8 cellular contexts compared by ENCODE assay signal in the genomic region with DNA sequence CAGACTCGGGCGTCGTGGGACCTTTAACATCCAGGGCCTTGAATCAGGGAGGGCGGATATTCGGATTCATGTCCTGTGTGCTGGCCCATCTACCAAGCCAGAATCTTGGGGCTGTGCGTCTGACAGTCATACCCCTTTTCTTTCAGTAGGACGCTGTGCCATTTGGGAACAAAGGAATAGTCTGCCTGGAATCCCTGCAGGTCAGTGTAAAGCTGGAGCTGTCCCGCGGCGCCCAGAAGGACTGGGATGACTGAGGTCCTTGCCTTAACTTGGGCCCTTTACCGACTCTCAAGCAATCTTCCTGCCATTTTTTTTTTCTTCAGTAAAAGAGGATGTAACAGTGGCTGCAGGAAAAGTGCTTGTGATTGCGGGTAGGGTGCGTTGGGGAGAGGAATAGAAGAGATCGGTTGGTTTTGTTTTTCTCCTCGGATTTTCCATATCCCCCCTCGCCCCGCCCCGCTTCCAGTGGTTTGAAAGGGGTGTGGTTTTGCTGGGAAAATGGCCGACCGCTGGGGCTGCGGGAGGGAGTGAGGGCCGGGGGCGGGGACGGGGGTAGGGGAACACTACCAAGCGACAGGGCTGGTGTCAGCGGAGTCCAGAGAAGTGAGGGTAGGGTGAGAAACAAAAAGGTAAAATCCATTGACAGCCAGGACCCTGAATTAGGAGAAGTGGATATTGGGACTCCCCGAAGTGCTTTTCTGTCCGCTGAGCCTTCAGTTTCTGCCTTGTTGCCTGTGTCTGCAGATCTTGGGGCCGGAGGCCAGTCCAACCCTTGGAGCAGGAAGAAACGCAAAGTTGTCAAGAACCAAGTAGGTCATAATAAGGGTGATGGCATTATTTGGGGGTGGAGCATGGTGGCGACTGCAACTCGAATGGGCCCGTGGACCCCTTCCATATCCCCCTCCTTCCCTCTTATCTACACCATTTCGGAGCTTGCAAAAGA. TPM values are rescaled to one million over a fixed set of nuclear protein-coding genes. Genes with fewer than 3 reads are reported as not detected.
DNase-seq lines count a peak whose midpoint lies in the region; ATAC-seq, FAIRE-seq and TF ChIP-seq lines count a peak whose summit lies in the region.

No MANE protein-coding gene starts in this region.

- peak overlapping the region in 1 of 2 donors; percentile 25 for H3K9ac ChIP-seq in liver (ENCODE audit: low read depth in 1 of 2, low read length in 2 of 2)
- no peak overlapping the region for H3K9ac ChIP-seq in HepG2 (ENCODE audit: insufficient read depth, low read depth, low read length)

- H3K36me3 Mint-ChIP-seq in WTC11: peaks cover 4% of the 10 kb centered on the region; the same call in 1 of the 2 replicates
- H3K36me3 Mint-ChIP-seq in naive thymus-derived CD8-positive, alpha-beta T cell: peaks cover 0 to 5% (median 0%) of the 10 kb centered on the region in 3 donors

- H3K4me3 ChIP-seq in liver (ENCODE audit: low read depth in 1 of 3, low read length in 3 of 3): peak overlapping the region in 2 of 3 donors; percentile 42 to 43
- no peak overlapping the region for H3K4me3 ChIP-seq in HepG2 (replicated peaks in 1 of 3; ENCODE audit: insufficient read depth in 1 of 3, low read depth in 2 of 3, low read length in 3 of 3)

- peaks cover 0 to 2% (median 0%) of the 10 kb centered on the region in 4 donors for H3K9me3 ChIP-seq in liver (ENCODE audit: control insufficient read depth in 4 of 4, low read length in 3 of 4)
- H3K9me3 ChIP-seq in HepG2 (ENCODE audit: low read length): no peaks in the 10 kb centered on the region

- H3K4me2 ChIP-seq in HepG2 (ENCODE audit: low read depth, low read length): no peak overlapping the region

- H3K27me3 Mint-ChIP-seq in WTC11 (ENCODE audit: low read depth): no peaks in the 10 kb centered on the region; the same call in 1 of the 2 replicates
- peaks cover 0 to 7% (median 0%) of the 10 kb centered on the region in 5 donors for H3K27me3 Mint-ChIP-seq in naive thymus-derived CD8-positive, alpha-beta T cell

- H3K4me1 ChIP-seq in liver (ENCODE audit: control insufficient read depth in 4 of 4, insufficient read depth in 4 of 4, low read length in 3 of 4): no peaks in the 10 kb centered on the region
- no peaks in the 10 kb centered on the region for H3K4me1 ChIP-seq in HepG2 (ENCODE audit: insufficient read depth, low read length)

- no peaks in the 10 kb centered on the region for H3K79me2 ChIP-seq in HepG2 (ENCODE audit: insufficient read depth, low read length)

- H3K27me3 ChIP-seq in liver (ENCODE audit: control insufficient read depth in 4 of 4, insufficient read depth in 4 of 4, low read length in 3 of 4): no peaks in the 10 kb centered on the region
- peaks cover 0 to 6% of the 10 kb centered on the region in 2 experiments; a peak in 2 of 5 replicates for H3K27me3 ChIP-seq in HepG2 (ENCODE audit: control insufficient read depth in 1 of 2, insufficient read depth in 2 of 2, low read length in 2 of 2)

- peak overlapping the region; percentile 87 for H3K4me3 Mint-ChIP-seq in WTC11
- H3K4me3 Mint-ChIP-seq in naive thymus-derived CD8-positive, alpha-beta T cell: peak overlapping the region; percentile 83 to 93 (median 90)

- H3K4me1 Mint-ChIP-seq in WTC11: peaks cover 16% of the 10 kb centered on the region
- H3K4me1 Mint-ChIP-seq in naive thymus-derived CD8-positive, alpha-beta T cell: peaks cover 6 to 18% (median 9%) of the 10 kb centered on the region in 4 donors

- H4K20me1 ChIP-seq in HepG2 (ENCODE audit: insufficient read depth, low read length): no peaks in the 10 kb centered on the region

- 10% methylated on average over 34 of the region's 34 CpGs for WGBS in liver
- WGBS in HepG2 (ENCODE audit: low lambda C conversion rate): 53% methylated on average over 25 of the region's 34 CpGs

- TF ChIP-seq EP300 in HepG2 (IDR thresholded peaks at IDR 0.05; ENCODE audit: low read depth in 2 of 2, low read length in 2 of 2): no peak
- no peak for TF ChIP-seq EP300 in HepG2 (CRISPR knock-in tag; IDR thresholded peaks at IDR 0.05; ENCODE audit: borderline replicate concordance)

- DNase-seq in HepG2 (ENCODE audit: low spot score) (no peak), WTC11 (ENCODE audit: low spot score) (peak; percentile 55), fibroblast of the conjunctiva (ENCODE audit: low read depth) (peak; percentile 8), NCI-H2081 treated with DMSO at 0.1 percent for 48 hours (lab: John Stamatoyannopoulos, UW) (no peak), SKM-1 (lab: John Stamatoyannopoulos, UW; ENCODE audit: unreplicated experiment) (no peak)
- DNase-seq in naive thymus-derived CD8-positive, alpha-beta T cell: peak in 1 of 10 donors; percentile 14

- TF ChIP-seq POLR2A in HepG2 (IDR thresholded peaks at IDR 0.05; ENCODE audit: insufficient read depth in 1 of 2, low read depth in 2 of 2, low read length in 2 of 2): no peak

- no peak overlapping the region for H2AFZ ChIP-seq in HepG2 (ENCODE audit: low read length)

- CTCF ChIA-PET in HepG2 (lab: Yijun Ruan, JAX; ENCODE audit: low intra/inter-chr PET ratio, low total read pairs): no interaction called here
- CTCF ChIA-PET in WTC11 (lab: Charles Lee): no interaction called here

- in situ Hi-C loops in HepG2 (cut with HindIII; ENCODE audit: extremely low pct_ligation_motif_present, low pct_unique_long_range_greater_than_20kb): no loop called here

- H3K36me3 ChIP-seq in liver (ENCODE audit: control insufficient read depth in 4 of 4, insufficient read depth in 3 of 4, low read depth in 1 of 4, low read length in 3 of 4) (no peaks in the 10 kb centered on the region), HepG2 (replicated peaks in 1 of 2; ENCODE audit: control insufficient read depth in 1 of 2, insufficient read depth in 2 of 2, low read length in 2 of 2) (no peaks in the 10 kb centered on the region)

- H3K27ac ChIP-seq in liver (ENCODE audit: low read depth in 1 of 2, low read length in 2 of 2) (peak overlapping the region; percentile 40 to 57), HepG2 (ENCODE audit: extremely low read length, insufficient read depth, low read length) (no peak overlapping the region)

- TF ChIP-seq RAD21 in liver (IDR thresholded peaks at IDR 0.05) (no peak), HepG2 (CRISPR knock-in tag; IDR thresholded peaks at IDR 0.05) (no peak)

- TF ChIP-seq CTCF in liver (IDR thresholded peaks at IDR 0.05; ENCODE audit: low read depth, low read length, missing input control): no peak
- no peak for TF ChIP-seq CTCF in HepG2 (CRISPR knock-in tag; IDR thresholded peaks at IDR 0.05)
- TF ChIP-seq CTCF in WTC11 (IDR thresholded peaks at IDR 0.05): no peak

- H3K9me3 Mint-ChIP-seq in WTC11: no peaks in the 10 kb centered on the region
- H3K9me3 Mint-ChIP-seq in naive thymus-derived CD8-positive, alpha-beta T cell: peaks cover 0 to 3% (median 0%) of the 10 kb centered on the region in 9 donors

- POLR2A ChIA-PET in HepG2 (lab: Yijun Ruan, JAX) (no interaction called here), WTC11 (lab: Charles Lee) (no interaction called here)
- POLR2A ChIA-PET in naive thymus-derived CD8-positive, alpha-beta T cell (lab: Charles Lee): no interaction called here

- intact Hi-C loops in HepG2 (cut with micrococcal nuclease; ENCODE audit: unreplicated experiment): no loop called here

- peak overlapping the region; percentile 89; the same call in 1 of the 2 replicates for H3K27ac Mint-ChIP-seq in WTC11
- H3K27ac Mint-ChIP-seq in naive thymus-derived CD8-positive, alpha-beta T cell: peak overlapping the region in 6 of 10 donors; percentile 72 to 93 (median 88)

- FAIRE-seq in HepG2 (lab: Jason Lieb, UNC): no peak

- BruUV-seq in HepG2 (replicated peaks; lab: Mats Ljungman, UMichigan): no TSS peak

- ATAC-seq in HepG2 (no peak), WTC11 (peak; percentile 61), HG02798 (IDR thresholded peaks at IDR 0.05; ENCODE audit: poor library complexity, unreplicated experiment) (no peak)
- peak; percentile 40 to 56 for ATAC-seq in naive thymus-derived CD8-positive, alpha-beta T cell

TF ChIP-seq in liver, 16 proteins besides CTCF, POLR2A, EP300 and RAD21:
- TF ChIP-seq YY1 (IDR thresholded peaks at IDR 0.05) (peak; percentile 56), HNF4A (conservative IDR thresholded peaks at IDR 0.05) (no peak)

TF ChIP-seq in HepG2, 621 proteins besides CTCF, POLR2A, EP300 and RAD21 (continues in another document):
- no peak for TF ChIP-seq ZBTB7B (CRISPR knock-in tag; IDR thresholded peaks at IDR 0.05)
- no peak for TF ChIP-seq ATRX (CRISPR knock-in tag; IDR thresholded peaks at IDR 0.05; ENCODE audit: borderline replicate concordance)

TF ChIP-seq in WTC11, 78 proteins besides CTCF, POLR2A, EP300 and RAD21 (continues in another document):
- TF ChIP-seq PRRX2 (CRISPR knock-in tag; IDR thresholded peaks at IDR 0.05) (no peak), CREB1 (CRISPR knock-in tag; IDR thresholded peaks at IDR 0.05) (no peak)

RNA-seq across cellular contexts. Expression of a gene that starts 0.7 kb away (rescaled TPM):
- total RNA-seq in liver: 1 to 10 TPM; 2.3 to 9.0 TPM
- polyA plus RNA-seq in liver: 1 to 10 TPM; 1.1 to 1.8 TPM
- total RNA-seq in HepG2 (2016; rRNA removed; fragmentation: Illumina TruSeq; extraction: Trizol): not detected in 2 replicates
- total RNA-seq in HepG2 (2016; cell fraction: cytosol; rRNA removed; fragmentation: Illumina TruSeq; extraction: Trizol; ENCODE audit: low read depth): not detected in 2 replicates
- not detected in 2 replicates for total RNA-seq in HepG2 (2016; cell fraction: insoluble cytoplasmic fraction; rRNA removed; fragmentation: Illumina TruSeq; extraction: Trizol)
- total RNA-seq in HepG2 (2016; cell fraction: membrane; rRNA removed; fragmentation: Illumina TruSeq; extraction: Trizol): not detected in 2 replicates
- not detected in 2 replicates for total RNA-seq in HepG2 (2016; cell fraction: nucleus; rRNA removed; fragmentation: Illumina TruSeq; extraction: Trizol)
- not detected in 2 replicates for polyA plus RNA-seq in HepG2 (2011; rRNA removed)
- polyA plus RNA-seq in HepG2 (2011; cell fraction: cytosol; rRNA removed): not detected in 2 replicates
- polyA plus RNA-seq in HepG2 (2011; cell fraction: nucleus; rRNA removed): not detected in 2 replicates
- not detected in 2 replicates for polyA plus RNA-seq in HepG2 (2012)
- not detected in 2 replicates for polyA plus RNA-seq in HepG2 (2016; cell fraction: cytosol; fragmentation: Illumina TruSeq; extraction: Trizol; ENCODE audit: low read depth)
- polyA plus RNA-seq in HepG2 (2016; cell fraction: insoluble cytoplasmic fraction; fragmentation: Illumina TruSeq; extraction: Trizol; ENCODE audit: low read depth): not detected in 2 replicates
- polyA plus RNA-seq in HepG2 (2016; cell fraction: membrane; fragmentation: Illumina TruSeq; extraction: Trizol; ENCODE audit: low read depth): not detected in 2 replicates
- polyA plus RNA-seq in HepG2 (2016; cell fraction: nucleus; fragmentation: Illumina TruSeq; extraction: Trizol; ENCODE audit: insufficient read depth, low read depth): not detected in 2 replicates
- polyA minus RNA-seq in HepG2 (2011; rRNA and poly(A)+ RNA removed; ENCODE audit: low replicate concordance): not detected in 2 replicates
- polyA minus RNA-seq in HepG2 (2011; cell fraction: cytosol; rRNA and poly(A)+ RNA removed): not detected in 2 replicates
- not detected in 2 replicates for polyA minus RNA-seq in HepG2 (2011; cell fraction: nucleus; rRNA and poly(A)+ RNA removed)
- 23.6 to 27.4 TPM (median 23.7 TPM) in 3 replicates for total RNA-seq in WTC11 (2021)
- total RNA-seq in naive thymus-derived CD8-positive, alpha-beta T cell: 1 to 10 TPM; 4.4 to 5.0 TPM
- 1 to 10 TPM; 2.2 to 6.5 (median 4.9) TPM for polyA plus RNA-seq in naive thymus-derived CD8-positive, alpha-beta T cell

Comparison
In these comparisons a context has a peak if more than half of its experiments do, and no peak if none do; other contexts are left out.
1. H3K4me3 ChIP-seq: peak in liver (2 of 3); none in HepG2 (0 of 3).
2. ATAC-seq: peak in WTC11 (single experiment) and naive thymus-derived CD8-positive, alpha-beta T cell (2 of 2); none in HepG2 (single experiment) and HG02798 (single experiment).
3. DNase-seq: peak in WTC11 (single experiment) and fibroblast of the conjunctiva (single experiment); none in HepG2 (single experiment), NCI-H2081 treated with DMSO at 0.1 percent for 48 hours (single experiment) and SKM-1 (single experiment).